ENCODE assay signal across 20 cellular contexts in genomic region chr2:33810046-33810835, GRCh38.
A peak's percentile ranks its signal among the peaks of the same experiment; 100 is the strongest.
DNase-seq lines count a peak whose midpoint lies in the region; ATAC-seq lines count a peak whose summit lies in the region.
"Had no signal": no experiment of that assay in that cellular context is flagged by ENCODE, and none has a peak within 500 bp of the region (broad histone marks: within the 10 kb centered on the region; RNA-seq: fewer than 3 reads in every experiment).

No MANE protein-coding gene starts in this region.

- DNase-seq in AG20443 (ENCODE audit: low spot score) = peak; percentile 48
- DNase-seq in astrocyte of the hippocampus (ENCODE audit: low read depth, low spot score) = peak; percentile 78
- peak; percentile 41 for DNase-seq in iPS-NIHi7 (ENCODE audit: extremely low spot score)
- DNase-seq in hypothalamus (lab: John Stamatoyannopoulos, UW) = no peak
- DNase-seq in activated naive CD8-positive, alpha-beta T cell treated with anti-CD3 and anti-CD28 coated beads for 36 hours = no peak
- no peak for DNase-seq in activated CD4-positive, alpha-beta T cell treated with anti-CD3 and anti-CD28 coated beads for 36 hours
- DNase-seq: activated CD8-positive, alpha-beta T cell treated with anti-CD3 and anti-CD28 coated beads, Interleukin-2, amount 10 ng/mL, durations not matched to agents 7 days and 5 days; adrenal gland; Calu3; left lung; NCI-H1694; NCI-H510A treated with DMSO at 0.1 percent for 48 hours; PC-9; posterior cingulate gyrus; spleen; stimulated activated naive CD8-positive, alpha-beta T cell treated with anti-CD3 and anti-CD28 coated beads, Interleukin-15, Interleukin-2, amounts not matched to agents 100 U/mL and 50 U/mL, for 24 hours had no signal

- no peaks in the 10 kb centered on the region for H3K36me3 Mint-ChIP-seq in activated naive CD8-positive, alpha-beta T cell treated with anti-CD3 and anti-CD28 coated beads for 36 hours
- H3K36me3 Mint-ChIP-seq in activated CD4-positive, alpha-beta T cell treated with anti-CD3 and anti-CD28 coated beads for 36 hours (ENCODE audit: low read depth) = no peaks in the 10 kb centered on the region

- H3K9me3 ChIP-seq in HUES48 (ENCODE audit: control insufficient read depth, insufficient read depth, low read length) = no peaks in the 10 kb centered on the region
- H3K9me3 ChIP-seq: adrenal gland, left lung, spleen, vagina had no signal

- no peak for ATAC-seq in HG02870 (IDR thresholded peaks at IDR 0.05; ENCODE audit: unreplicated experiment)
- ATAC-seq in activated CD4-positive, alpha-beta T cell treated with anti-CD3 and anti-CD28 coated beads for 36 hours = no peak
- ATAC-seq: activated CD8-positive, alpha-beta T cell treated with anti-CD3 and anti-CD28 coated beads, Interleukin-2, amount 10 ng/mL, durations not matched to agents 7 days and 5 days; left lung; stimulated activated naive CD8-positive, alpha-beta T cell treated with anti-CD3 and anti-CD28 coated beads, Interleukin-15, Interleukin-2, amounts not matched to agents 100 U/mL and 50 U/mL, for 24 hours had no signal

- peaks cover 6% of the 10 kb centered on the region for H3K4me1 ChIP-seq in HUES48 (ENCODE audit: control insufficient read depth, insufficient read depth, low read length)
- H3K4me1 ChIP-seq: adrenal gland, left lung, spleen, vagina had no signal

- H3K9ac ChIP-seq in HUES48 (ENCODE audit: low read depth, low read length) = no peak overlapping the region

- H3K4me3 Mint-ChIP-seq in activated naive CD8-positive, alpha-beta T cell treated with anti-CD3 and anti-CD28 coated beads for 36 hours = no peak overlapping the region
- H3K4me3 Mint-ChIP-seq in activated CD4-positive, alpha-beta T cell treated with anti-CD3 and anti-CD28 coated beads for 36 hours = no peak overlapping the region
- H3K4me3 Mint-ChIP-seq: activated CD8-positive, alpha-beta T cell treated with anti-CD3 and anti-CD28 coated beads, Interleukin-2, amount 10 ng/mL, durations not matched to agents 7 days and 5 days; activated T-helper 1 cell treated with anti-CD3 and anti-CD28 coated beads, Interleukin-12 subunit alpha, Interleukin-12 subunit beta, Interleukin-2, Interleukin-4 antibody, amounts not matched to agents 30 ng/mL and 10 ng/mL and 1 ng/mL, durations not matched to agents 14 hours and 24 hours and 36 hours had no signal

- H3K27ac ChIP-seq in HUES48 (ENCODE audit: low read depth, low read length) = peak overlapping the region; percentile 35
- H3K27ac ChIP-seq: adrenal gland, left lung, PC-9, spleen, vagina had no signal

- intact Hi-C loops in activated CD4-positive, alpha-beta T cell treated with anti-CD3 and anti-CD28 coated beads for 36 hours (cut with DNase I, micrococcal nuclease) = no loop called here

- CTCF ChIA-PET in activated CD4-positive, alpha-beta T cell treated with anti-CD3 and anti-CD28 coated beads for 36 hours (lab: Charles Lee) = no interaction called here

- H3K4me3 ChIP-seq in HUES48 (ENCODE audit: low read depth, low read length) = no peak overlapping the region
- H3K4me3 ChIP-seq: adrenal gland, left lung, PC-9, spleen, vagina had no signal

- H3K36me3 ChIP-seq in HUES48 (ENCODE audit: control insufficient read depth, insufficient read depth, low read length) = no peaks in the 10 kb centered on the region
- H3K36me3 ChIP-seq: adrenal gland, left lung, spleen, vagina had no signal

- H3K27ac Mint-ChIP-seq in activated naive CD8-positive, alpha-beta T cell treated with anti-CD3 and anti-CD28 coated beads for 36 hours = no peak overlapping the region
- no peak overlapping the region for H3K27ac Mint-ChIP-seq in activated CD4-positive, alpha-beta T cell treated with anti-CD3 and anti-CD28 coated beads for 36 hours
- H3K27ac Mint-ChIP-seq: activated CD8-positive, alpha-beta T cell treated with anti-CD3 and anti-CD28 coated beads, Interleukin-2, amount 10 ng/mL, durations not matched to agents 7 days and 5 days; activated T-helper 1 cell treated with anti-CD3 and anti-CD28 coated beads, Interleukin-12 subunit alpha, Interleukin-12 subunit beta, Interleukin-2, Interleukin-4 antibody, amounts not matched to agents 30 ng/mL and 10 ng/mL and 1 ng/mL, durations not matched to agents 14 hours and 24 hours and 36 hours had no signal

- no peaks in the 10 kb centered on the region for H3K27me3 Mint-ChIP-seq in activated naive CD8-positive, alpha-beta T cell treated with anti-CD3 and anti-CD28 coated beads for 36 hours
- no peaks in the 10 kb centered on the region for H3K27me3 Mint-ChIP-seq in activated CD4-positive, alpha-beta T cell treated with anti-CD3 and anti-CD28 coated beads for 36 hours

- no peaks in the 10 kb centered on the region for H3K9me3 Mint-ChIP-seq in activated naive CD8-positive, alpha-beta T cell treated with anti-CD3 and anti-CD28 coated beads for 36 hours
- no peaks in the 10 kb centered on the region for H3K9me3 Mint-ChIP-seq in activated CD4-positive, alpha-beta T cell treated with anti-CD3 and anti-CD28 coated beads for 36 hours (ENCODE audit: low read depth)
- H3K9me3 Mint-ChIP-seq: activated T-helper 1 cell treated with anti-CD3 and anti-CD28 coated beads, Interleukin-12 subunit alpha, Interleukin-12 subunit beta, Interleukin-2, Interleukin-4 antibody, amounts not matched to agents 30 ng/mL and 10 ng/mL and 1 ng/mL, durations not matched to agents 14 hours and 24 hours and 36 hours had no signal

- no peaks in the 10 kb centered on the region for H3K4me1 Mint-ChIP-seq in activated naive CD8-positive, alpha-beta T cell treated with anti-CD3 and anti-CD28 coated beads for 36 hours
- no peaks in the 10 kb centered on the region for H3K4me1 Mint-ChIP-seq in activated CD4-positive, alpha-beta T cell treated with anti-CD3 and anti-CD28 coated beads for 36 hours

- POLR2A ChIA-PET in activated CD4-positive, alpha-beta T cell treated with anti-CD3 and anti-CD28 coated beads for 36 hours (lab: Charles Lee) = no interaction called here

- H3K27me3 ChIP-seq in HUES48 (ENCODE audit: control insufficient read depth, insufficient read depth, low read length) = no peaks in the 10 kb centered on the region
- H3K27me3 ChIP-seq: adrenal gland, left lung, spleen, vagina had no signal

Comparison
In these comparisons a context has a peak if more than half of its experiments do, and no peak if none do; other contexts are left out.
1. DNase-seq: peak in AG20443 (single experiment), astrocyte of the hippocampus (single experiment) and iPS-NIHi7 (single experiment); none in hypothalamus (0 of 51), activated naive CD8-positive, alpha-beta T cell treated with anti-CD3 and anti-CD28 coated beads for 36 hours (single experiment) and activated CD4-positive, alpha-beta T cell treated with anti-CD3 and anti-CD28 coated beads for 36 hours (single experiment).